21 cellular contexts compared by ENCODE assay signal in the genomic region with DNA sequence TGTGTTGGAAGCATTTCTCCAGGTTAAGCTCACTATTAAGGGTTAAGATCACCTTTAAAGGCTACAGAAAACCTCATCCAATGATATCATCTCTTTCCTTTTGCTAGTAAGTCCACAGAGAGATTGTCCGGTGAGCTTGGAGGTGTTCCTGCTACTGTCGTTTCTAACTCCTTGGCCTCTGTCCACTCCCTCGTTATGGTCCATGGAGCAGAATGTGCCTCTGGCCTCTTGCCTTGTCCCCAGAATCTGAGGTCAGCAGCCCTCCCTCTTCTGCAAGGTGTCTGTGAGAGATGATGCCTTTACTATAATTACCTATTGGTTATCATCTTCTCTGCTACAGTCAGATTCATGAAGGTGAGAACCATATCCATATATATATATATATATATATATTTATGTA. TPM values are rescaled to one million over a fixed set of nuclear protein-coding genes. Genes with fewer than 3 reads are reported as not detected.
DNase-seq lines count a peak whose midpoint lies in the region; ATAC-seq and TF ChIP-seq lines count a peak whose summit lies in the region.
"Had no signal": no experiment of that assay in that cellular context is flagged by ENCODE, and none has a peak within 500 bp of the region (broad histone marks: within the 10 kb centered on the region; RNA-seq: fewer than 3 reads in every experiment).

No MANE protein-coding gene starts in this region.

- H3K27me3 Mint-ChIP-seq in activated T-cell treated with anti-CD3 and anti-CD28 coated beads, Interleukin-2, amount 50 U/mL, for 72 hours (ENCODE audit: low read depth) = no peaks in the 10 kb centered on the region
- H3K27me3 Mint-ChIP-seq in activated CD8-positive, alpha-beta T cell treated with anti-CD3 and anti-CD28 coated beads for 36 hours = no peaks in the 10 kb centered on the region
- H3K27me3 Mint-ChIP-seq in memory B cell = no peaks in the 10 kb centered on the region

- peak overlapping the region; percentile 58 for H3K27ac Mint-ChIP-seq in activated T-cell treated with anti-CD3 and anti-CD28 coated beads, Interleukin-2, amount 50 U/mL, for 72 hours
- peak overlapping the region; percentile 84 for H3K27ac Mint-ChIP-seq in activated CD8-positive, alpha-beta T cell treated with anti-CD3 and anti-CD28 coated beads for 36 hours
- peak overlapping the region; percentile 82 for H3K27ac Mint-ChIP-seq in memory B cell
- H3K27ac Mint-ChIP-seq: endodermal cell had no signal

- no peak overlapping the region for H3K4me3 Mint-ChIP-seq in activated T-cell treated with anti-CD3 and anti-CD28 coated beads, Interleukin-2, amount 50 U/mL, for 72 hours
- no peak overlapping the region for H3K4me3 Mint-ChIP-seq in activated CD8-positive, alpha-beta T cell treated with anti-CD3 and anti-CD28 coated beads for 36 hours
- H3K4me3 Mint-ChIP-seq in memory B cell = no peak overlapping the region
- H3K4me3 Mint-ChIP-seq: endodermal cell had no signal

- H3K4me3 ChIP-seq in stomach smooth muscle (ENCODE audit: low read length in 2 of 2) = no peak overlapping the region
- H3K4me3 ChIP-seq in ascending aorta = no peak overlapping the region
- H3K4me3 ChIP-seq: vagina had no signal

- H3K36me3 ChIP-seq in stomach smooth muscle (ENCODE audit: control insufficient read depth in 2 of 2, insufficient read depth in 2 of 2, low read length in 2 of 2) (peaks cover 35 to 63% of the 10 kb centered on the region in 2 donors), ascending aorta (peaks cover 78 to 94% of the 10 kb centered on the region in 2 donors)

- intact Hi-C loops in activated CD8-positive, alpha-beta T cell treated with anti-CD3 and anti-CD28 coated beads for 36 hours (cut with micrococcal nuclease) = no loop called here
- intact Hi-C loops in ascending aorta (cut with DNase I) = loop anchor here (10.0 kb wide), 1 partner anchor 240 kb away; a partner anchor contains a TSS

- no peak for ATAC-seq in activated T-cell treated with anti-CD3 and anti-CD28 coated beads, Interleukin-2, amount 50 U/mL, for 72 hours (replicated peaks in 1 of 2)
- ATAC-seq in activated CD8-positive, alpha-beta T cell treated with anti-CD3 and anti-CD28 coated beads for 36 hours = no peak
- no peak for ATAC-seq in memory B cell (ENCODE audit: low read depth)
- ATAC-seq: left colon had no signal

- POLR2A ChIA-PET in activated CD8-positive, alpha-beta T cell treated with anti-CD3 and anti-CD28 coated beads for 36 hours (lab: Charles Lee) = interaction anchor here (1.0 to 18.4 kb wide), 3 partner anchors 12 to 40 kb away, joined by 3 to 277 read pairs (median 6); a partner anchor contains a TSS

- H3K9ac ChIP-seq in stomach smooth muscle (ENCODE audit: low read length in 2 of 2) = peak overlapping the region; percentile 34 to 43

- no peaks in the 10 kb centered on the region for H3K9me3 ChIP-seq in stomach smooth muscle (ENCODE audit: control insufficient read depth in 2 of 2, low read length in 2 of 2)
- H3K9me3 ChIP-seq in ascending aorta = no peaks in the 10 kb centered on the region
- H3K9me3 ChIP-seq: vagina had no signal

- peaks cover 35 to 56% of the 10 kb centered on the region in 2 donors for H3K36me3 Mint-ChIP-seq in activated T-cell treated with anti-CD3 and anti-CD28 coated beads, Interleukin-2, amount 50 U/mL, for 72 hours (ENCODE audit: insufficient read depth in 2 of 2)
- peaks cover 88% of the 10 kb centered on the region for H3K36me3 Mint-ChIP-seq in activated CD8-positive, alpha-beta T cell treated with anti-CD3 and anti-CD28 coated beads for 36 hours (ENCODE audit: low read depth)
- peaks cover 50% of the 10 kb centered on the region for H3K36me3 Mint-ChIP-seq in memory B cell

- H3K4me1 ChIP-seq in stomach smooth muscle (ENCODE audit: control insufficient read depth, insufficient read depth, low read length) (peaks cover 32% of the 10 kb centered on the region), ascending aorta (peaks cover 0 to 13% of the 10 kb centered on the region in 2 donors)

- H3K9me3 Mint-ChIP-seq in activated T-cell treated with anti-CD3 and anti-CD28 coated beads, Interleukin-2, amount 50 U/mL, for 72 hours = no peaks in the 10 kb centered on the region
- H3K9me3 Mint-ChIP-seq in activated CD8-positive, alpha-beta T cell treated with anti-CD3 and anti-CD28 coated beads for 36 hours = no peaks in the 10 kb centered on the region
- no peaks in the 10 kb centered on the region for H3K9me3 Mint-ChIP-seq in memory B cell
- H3K9me3 Mint-ChIP-seq: endodermal cell had no signal

- CTCF ChIA-PET in activated CD8-positive, alpha-beta T cell treated with anti-CD3 and anti-CD28 coated beads for 36 hours (lab: Charles Lee) = interaction anchor here (0.9 to 9.9 kb wide), 2 partner anchors 43 to 61 kb away, joined by 3 to 98 read pairs; a partner anchor contains a TSS

- no peak for TF ChIP-seq CTCF in activated CD8-positive, alpha-beta T cell treated with anti-CD3 and anti-CD28 coated beads for 36 hours (IDR thresholded peaks at IDR 0.05)
- no peak for TF ChIP-seq CTCF in ascending aorta (IDR thresholded peaks at IDR 0.05)

- DNase-seq in activated T-cell treated with anti-CD3 and anti-CD28 coated beads, Interleukin-2, amount 50 U/mL, for 72 hours = no peak
- no peak for DNase-seq in activated T-cell treated with anti-CD3 and anti-CD28 coated beads for 4 hours
- no peak for DNase-seq in activated CD8-positive, alpha-beta T cell treated with anti-CD3 and anti-CD28 coated beads for 36 hours
- DNase-seq in memory B cell (ENCODE audit: low spot score in 2 of 2) = no peak
- no peak for DNase-seq in NCI-H1105 (lab: John Stamatoyannopoulos, UW)
- no peak for DNase-seq in A172 (ENCODE audit: low spot score)
- DNase-seq in ascending aorta (ENCODE audit: low spot score in 2 of 2) = no peak
- DNase-seq: activated CD4-positive, CD25-positive, alpha-beta regulatory T cell; activated naive CD4-positive, alpha-beta T cell; C1 segment of cervical spinal cord; DMS153; endodermal cell; GF-D8; left colon; NCI-H510A treated with DMSO at 0.1 percent for 48 hours had no signal

- peak overlapping the region; percentile 88 for H3K27ac ChIP-seq in stomach smooth muscle (ENCODE audit: low read length)
- H3K27ac ChIP-seq in ascending aorta = no peak overlapping the region
- H3K27ac ChIP-seq: vagina had no signal

- H3K27me3 ChIP-seq in stomach smooth muscle (ENCODE audit: control insufficient read depth in 1 of 2, insufficient read depth in 2 of 2, low read length in 2 of 2) (no peaks in the 10 kb centered on the region), ascending aorta (no peaks in the 10 kb centered on the region)
- H3K27me3 ChIP-seq: vagina had no signal

- peaks cover 39% of the 10 kb centered on the region for H3K4me1 Mint-ChIP-seq in activated T-cell treated with anti-CD3 and anti-CD28 coated beads, Interleukin-2, amount 50 U/mL, for 72 hours (ENCODE audit: low read depth)
- H3K4me1 Mint-ChIP-seq in activated CD8-positive, alpha-beta T cell treated with anti-CD3 and anti-CD28 coated beads for 36 hours (ENCODE audit: low read depth) = peaks cover 49% of the 10 kb centered on the region
- peaks cover 39% of the 10 kb centered on the region for H3K4me1 Mint-ChIP-seq in memory B cell

RNA-seq across cellular contexts. Expression of a gene that starts 15.0 kb away (rescaled TPM):
- not detected for total RNA-seq in activated T-cell treated with anti-CD3 and anti-CD28 coated beads, Interleukin-2, amount 50 U/mL, for 72 hours
- not detected for total RNA-seq in activated CD8-positive, alpha-beta T cell treated with anti-CD3 and anti-CD28 coated beads for 36 hours
- total RNA-seq in A172 (2014; rRNA removed; shearing (Covaris generic)) = not detected in 2 replicates
- 0.64 TPM for total RNA-seq in ascending aorta
- total RNA-seq: glomerular endothelial cell; left colon; pulmonary artery endothelial cell; RPMI7951; T-helper 2 cell treated with Interferon-gamma antibody and Interleukin-4, amounts not matched to agents 100 ng/mL and 5 ng/mL, for 36 hours; vagina had no signal

RNA-seq across cellular contexts. Expression of a gene that starts 21.8 kb away (rescaled TPM):
- total RNA-seq in activated T-cell treated with anti-CD3 and anti-CD28 coated beads, Interleukin-2, amount 50 U/mL, for 72 hours = not detected
- total RNA-seq in activated CD8-positive, alpha-beta T cell treated with anti-CD3 and anti-CD28 coated beads for 36 hours = not detected
- not detected in 2 replicates for total RNA-seq in A172 (2014; rRNA removed; shearing (Covaris generic))
- 53.3 TPM for total RNA-seq in ascending aorta
- total RNA-seq: glomerular endothelial cell; left colon; pulmonary artery endothelial cell; RPMI7951; T-helper 2 cell treated with Interferon-gamma antibody and Interleukin-4, amounts not matched to agents 100 ng/mL and 5 ng/mL, for 36 hours; vagina had no signal

RNA-seq across cellular contexts. Expression of a gene that starts 43.1 kb away (rescaled TPM):
- 100 to 1,000 TPM; 204 to 246 TPM for total RNA-seq in activated T-cell treated with anti-CD3 and anti-CD28 coated beads, Interleukin-2, amount 50 U/mL, for 72 hours
- total RNA-seq in activated CD8-positive, alpha-beta T cell treated with anti-CD3 and anti-CD28 coated beads for 36 hours = 100 to 1,000 TPM; 166 to 167 TPM
- 3.1 and 3.5 TPM in 2 replicates for total RNA-seq in A172 (2014; rRNA removed; shearing (Covaris generic))
- total RNA-seq in ascending aorta = 87.9 TPM

Comparison
In these comparisons a context has a peak if more than half of its experiments do, and no peak if none do; other contexts are left out.
1. RNA of a gene that starts 21.8 kb away (total RNA-seq): 53.3 TPM in ascending aorta (single experiment); not detected in activated T-cell treated with anti-CD3 and anti-CD28 coated beads, Interleukin-2, amount 50 U/mL, for 72 hours, not detected in activated CD8-positive, alpha-beta T cell treated with anti-CD3 and anti-CD28 coated beads for 36 hours and not detected in A172; every median in the first group is over 10 times any median in the second.
2. RNA of a gene that starts 43.1 kb away (total RNA-seq): 204 to 246 TPM in activated T-cell treated with anti-CD3 and anti-CD28 coated beads, Interleukin-2, amount 50 U/mL, for 72 hours, 166 to 167 TPM in activated CD8-positive, alpha-beta T cell treated with anti-CD3 and anti-CD28 coated beads for 36 hours and 87.9 TPM in ascending aorta (single experiment); 3.1 to 3.5 TPM in A172; every median in the first group is over 10 times any median in the second.
3. Peak in every context shown above with its lines, with median percentiles within 50 percentile points of each other: H3K27ac Mint-ChIP-seq.